Comparison of ENCODE assay signal across 4 cellular contexts in the genomic region with DNA sequence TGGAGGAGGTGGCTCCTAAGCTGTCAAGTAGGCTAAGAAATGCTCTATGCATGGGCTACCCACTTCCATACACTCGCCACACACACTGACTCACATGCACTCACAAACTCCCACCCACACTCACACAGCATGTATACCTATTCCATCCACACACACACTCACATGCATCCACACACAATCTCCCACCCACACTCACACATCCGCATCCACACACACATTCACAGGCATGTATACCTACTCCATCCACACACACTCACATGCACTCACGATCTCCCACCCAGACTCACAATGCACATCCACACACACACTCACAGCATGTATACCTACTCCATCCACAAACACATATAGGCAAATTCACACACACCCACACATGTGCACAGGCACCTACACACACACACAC. TPM values are rescaled to one million over a fixed set of nuclear protein-coding genes. Genes with fewer than 3 reads are reported as not detected.
"Had no signal": no experiment of that assay in that cellular context is flagged by ENCODE, and none has a peak within 500 bp of the region (broad histone marks: within the 10 kb centered on the region; RNA-seq: fewer than 3 reads in every experiment).

No MANE protein-coding gene starts in this region.

RNA-seq across cellular contexts. Expression of gene LGALS9C, which starts 32.1 kb away (rescaled TPM):
- polyA plus RNA-seq: naive thymus-derived CD4-positive, alpha-beta T cell; naive thymus-derived CD8-positive, alpha-beta T cell; neural cell; right cardiac atrium had no signal
